Comparison of ENCODE assay signal across 14 cellular contexts in the genomic region with DNA sequence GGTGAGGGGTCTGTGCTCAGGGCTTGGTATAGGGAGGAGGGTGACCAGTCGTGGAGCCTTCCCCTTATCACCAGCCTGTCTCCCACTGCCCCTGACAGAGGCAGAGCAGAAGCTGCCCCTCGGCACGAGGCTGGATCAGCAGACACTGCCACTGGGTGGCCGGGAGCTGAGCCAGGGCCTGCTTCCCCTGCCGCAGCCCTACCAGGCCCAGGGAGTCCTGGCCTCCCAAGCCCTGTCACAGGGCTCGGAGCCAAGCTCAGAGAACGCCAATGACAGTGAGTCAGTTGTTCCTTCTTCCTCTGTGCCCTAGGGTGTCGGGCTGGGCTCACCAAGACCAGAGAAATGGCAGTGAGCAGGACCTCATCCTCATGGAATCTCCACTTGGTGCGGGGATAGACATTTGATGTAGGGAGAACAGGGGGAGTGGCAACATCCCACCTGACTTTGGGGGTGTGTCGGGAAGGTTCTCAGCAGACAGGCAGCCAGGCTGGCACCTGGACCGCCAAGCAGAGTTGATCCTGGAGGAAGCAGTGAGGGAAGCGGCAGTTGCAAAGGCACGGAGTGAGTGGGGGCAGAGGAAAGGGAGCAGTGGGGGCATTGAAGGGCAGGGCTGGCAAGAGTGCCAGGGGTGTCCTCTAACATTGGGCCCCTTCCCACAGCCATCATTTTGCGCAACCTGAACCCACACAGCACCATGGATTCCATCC. TPM values are rescaled to one million over a fixed set of nuclear protein-coding genes. Genes with fewer than 3 reads are reported as not detected.
DNase-seq lines count a peak whose midpoint lies in the region; ATAC-seq, FAIRE-seq and TF ChIP-seq lines count a peak whose summit lies in the region.
"Had no signal": no experiment of that assay in that cellular context is flagged by ENCODE, and none has a peak within 500 bp of the region (broad histone marks: within the 10 kb centered on the region; RNA-seq: fewer than 3 reads in every experiment).

No MANE protein-coding gene starts in this region.

- H3K9ac ChIP-seq in adipocyte (ENCODE audit: low read length), result peak overlapping the region; percentile 32

- H3K9me3 ChIP-seq in adipocyte (ENCODE audit: control insufficient read depth, low read length), result no peaks in the 10 kb centered on the region
- H3K9me3 ChIP-seq: upper lobe of left lung had no signal

- FAIRE-seq in GM19239 (lab: Jason Lieb, UNC), result no peak
- FAIRE-seq: TTC549 had no signal

- H3K36me3 ChIP-seq in adipocyte (ENCODE audit: control insufficient read depth, insufficient read depth, low read length, severe bottlenecking), result peaks cover 54% of the 10 kb centered on the region
- H3K36me3 ChIP-seq: cardiac muscle cell had no signal

- DNase-seq in 8988T (peak; percentile 52), adipocyte (ENCODE audit: low read depth) (no peak), fibroblast of villous mesenchyme (ENCODE audit: low read depth) (peak; percentile 26), midbrain (lab: John Stamatoyannopoulos, UW) (peak; percentile 45), GM19239 (ENCODE audit: insufficient read length, low spot score) (no peak), omental fat pad (ENCODE audit: low spot score) (no peak), NCI-H2107 treated with DMSO at 0.1 percent for 48 hours (lab: John Stamatoyannopoulos, UW; ENCODE audit: unreplicated experiment) (no peak)
- DNase-seq in activated CD4-positive, alpha-beta T cell treated with anti-CD3 and anti-CD28 coated beads, Interleukin-2, amount 50 U/mL, for 48 hours, result no peak
- DNase-seq: activated CD8-positive, alpha-beta memory T cell treated with anti-CD3 and anti-CD28 coated beads, Interleukin-2, amount 50 U/mL, for 48 hours; DMS79; NCI-H1694; upper lobe of left lung had no signal

- H3K4me3 ChIP-seq in adipocyte (ENCODE audit: low read length), result no peak overlapping the region
- H3K4me3 ChIP-seq in fibroblast of villous mesenchyme (ENCODE audit: low read depth, low read length), result no peak overlapping the region
- H3K4me3 ChIP-seq: cardiac muscle cell, upper lobe of left lung had no signal

- TF ChIP-seq CTCF in fibroblast of villous mesenchyme (IDR thresholded peaks at IDR 0.05; ENCODE audit: insufficient read depth, low read depth, low read length) (no peak), omental fat pad (IDR thresholded peaks at IDR 0.05) (no peak)

- peaks cover 14% of the 10 kb centered on the region for H3K27me3 ChIP-seq in adipocyte (replicated peaks; ENCODE audit: control insufficient read depth, insufficient read depth, low read length)
- H3K27me3 ChIP-seq: cardiac muscle cell, upper lobe of left lung had no signal

- no peak for ATAC-seq in omental fat pad (ENCODE audit: low FRiP score)

- H3K4me1 ChIP-seq in adipocyte (ENCODE audit: control insufficient read depth, insufficient read depth, low read length), result peaks cover 9% of the 10 kb centered on the region
- H3K4me1 ChIP-seq: upper lobe of left lung had no signal

RNA-seq across cellular contexts. Expression of a gene that starts 14.3 kb away (rescaled TPM):
- total RNA-seq in fibroblast of villous mesenchyme, result 189 and 212 TPM in 2 replicates
- total RNA-seq in omental fat pad, result 100 to 1,000 TPM; 132 to 158 (median 148) TPM

RNA-seq across cellular contexts. Expression of a gene that starts 34.4 kb away (rescaled TPM):
- total RNA-seq in fibroblast of villous mesenchyme (39.6 and 49.2 TPM in 2 replicates), omental fat pad (10 to 100 TPM; 24.3 to 27.0 (median 25.4) TPM)

RNA-seq across cellular contexts. Expression of a gene that starts 34.9 kb away (rescaled TPM):
- 55.3 and 83.1 TPM in 2 replicates for total RNA-seq in fibroblast of villous mesenchyme
- total RNA-seq in omental fat pad, result 10 to 100 TPM; 37.7 to 63.2 (median 41.6) TPM

RNA-seq across cellular contexts. Expression of a gene that starts 39.1 kb away (rescaled TPM):
- 81.6 and 95.0 TPM in 2 replicates for total RNA-seq in fibroblast of villous mesenchyme
- 100 to 1,000 TPM in 3 of 4 donors, 10 to 100 TPM in 1; 72.4 to 120 (median 102) TPM for total RNA-seq in omental fat pad

RNA-seq across cellular contexts. Expression of a gene that starts 53.4 kb away (rescaled TPM):
- total RNA-seq in fibroblast of villous mesenchyme, result 47.0 and 48.4 TPM in 2 replicates
- 10 to 100 TPM; 27.6 to 41.3 (median 32.3) TPM for total RNA-seq in omental fat pad

Comparison
In these comparisons a context has a peak if more than half of its experiments do, and no peak if none do; other contexts are left out.
1. DNase-seq: peak in 8988T (single experiment), fibroblast of villous mesenchyme (single experiment) and midbrain (single experiment); none in adipocyte (single experiment), GM19239 (single experiment), activated CD4-positive, alpha-beta T cell treated with anti-CD3 and anti-CD28 coated beads, Interleukin-2, amount 50 U/mL, for 48 hours (0 of 2), omental fat pad (single experiment) and NCI-H2107 treated with DMSO at 0.1 percent for 48 hours (single experiment).